In the genomic region with DNA sequence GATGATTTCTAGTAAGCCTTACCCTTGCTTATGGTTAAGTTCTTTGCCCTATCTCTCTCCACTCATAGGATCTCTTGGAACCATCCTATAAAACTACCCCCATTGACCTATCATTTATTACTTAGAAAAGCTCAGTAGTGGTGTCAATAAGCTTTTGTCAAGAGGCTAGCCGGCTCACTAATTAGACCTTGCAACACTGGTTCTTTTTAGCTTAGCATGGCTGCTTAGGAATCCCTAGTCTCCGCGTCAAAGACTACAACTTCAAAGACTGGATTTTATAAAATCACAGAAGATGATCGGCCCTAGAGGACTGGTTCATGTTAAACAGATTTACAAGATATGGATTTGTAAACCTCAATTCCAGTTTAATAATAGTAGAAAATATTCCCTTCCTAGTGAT, we compare ENCODE assay signal across 16 cellular contexts. TPM values are rescaled to one million over a fixed set of nuclear protein-coding genes. Genes with fewer than 3 reads are reported as not detected.
A peak's percentile ranks its signal among the peaks of the same experiment; 100 is the strongest.
DNase-seq lines count a peak whose midpoint lies in the region; FAIRE-seq and TF ChIP-seq lines count a peak whose summit lies in the region.
"Had no signal": no experiment of that assay in that cellular context is flagged by ENCODE, and none has a peak within 500 bp of the region (broad histone marks: within the 10 kb centered on the region; RNA-seq: fewer than 3 reads in every experiment).

No MANE protein-coding gene starts in this region.

- POLR2A ChIA-PET in PC-9 (lab: Charles Lee; ENCODE audit: unreplicated experiment), result no interaction called here

- peak overlapping the region; percentile 10; the same call in 1 of the 2 replicates for H3K4me2 ChIP-seq in PC-9
- H3K4me2 ChIP-seq in neuronal stem cell (ENCODE audit: insufficient read depth, low read length, poor library complexity, severe bottlenecking), result no peak overlapping the region
- H3K4me2 ChIP-seq: BLaER1 had no signal

- no TSS peak for BruUV-seq in PC-9 (replicated peaks; lab: Mats Ljungman, UMichigan)

- H2BK120ac ChIP-seq in neuronal stem cell (ENCODE audit: low read depth, low read length), result no peak overlapping the region

- no peak overlapping the region for H2BK5ac ChIP-seq in neuronal stem cell (ENCODE audit: low read length)

- no peak overlapping the region for H3K23ac ChIP-seq in neuronal stem cell (ENCODE audit: low read depth, low read length, poor library complexity)

- no peak overlapping the region for H3K18ac ChIP-seq in neuronal stem cell (ENCODE audit: low read length)

- peaks cover 90% of the 10 kb centered on the region for H3K4me1 ChIP-seq in PC-9 (replicated peaks; ENCODE audit: insufficient read depth)
- peaks cover 0 to 3% of the 10 kb centered on the region in 2 donors for H3K4me1 ChIP-seq in neuronal stem cell (ENCODE audit: control insufficient read depth in 2 of 2, insufficient read depth in 1 of 2, low read depth in 1 of 2, low read length in 2 of 2)
- H3K4me1 ChIP-seq in subcutaneous abdominal adipose tissue (ENCODE audit: control insufficient read depth in 5 of 5, insufficient read depth in 5 of 5, low read length in 5 of 5), result peaks cover 0 to 68% (median 59%) of the 10 kb centered on the region in 5 donors
- H3K4me1 ChIP-seq: BLaER1 had no signal

- TF ChIP-seq CTCF in PC-9 (conservative IDR thresholded peaks at IDR 0.05), result no peak

- CTCF ChIA-PET in PC-9 (lab: Charles Lee), result no interaction called here

- H3K4ac ChIP-seq in neuronal stem cell (ENCODE audit: low read length), result no peak overlapping the region

- no peak overlapping the region for H3K14ac ChIP-seq in neuronal stem cell (ENCODE audit: low read length)

- H4K91ac ChIP-seq in neuronal stem cell (ENCODE audit: low read depth, low read length, poor library complexity), result no peak overlapping the region

- peak; percentile 75 for FAIRE-seq in H54 (lab: Jason Lieb, UNC)
- FAIRE-seq: HepG2 had no signal

- H3K79me1 ChIP-seq in neuronal stem cell (ENCODE audit: low read depth, low read length), result no peaks in the 10 kb centered on the region

- H3K27ac ChIP-seq in PC-9 (0 out of 2 replicates have a peak overlapping the region, but pooled peaks have one; percentile 27), neuronal stem cell (replicated peaks; ENCODE audit: low read length) (no peak overlapping the region), subcutaneous abdominal adipose tissue (ENCODE audit: low read depth, low read length) (peak overlapping the region; percentile 32)
- H3K27ac ChIP-seq: BLaER1 had no signal

- H2AFZ ChIP-seq in PC-9, result no peak overlapping the region
- no peak overlapping the region for H2AFZ ChIP-seq in neuronal stem cell (ENCODE audit: low read length)

- peaks cover 40% of the 10 kb centered on the region for H3F3A ChIP-seq in PC-9 (ENCODE audit: insufficient read depth, low read depth)

- no peak overlapping the region for H4K8ac ChIP-seq in neuronal stem cell (ENCODE audit: low read depth, low read length)

- H3K27me3 ChIP-seq in PC-9 (ENCODE audit: insufficient read depth, low read depth) (no peaks in the 10 kb centered on the region), neuronal stem cell (ENCODE audit: control insufficient read depth in 3 of 3, insufficient read depth in 3 of 3, low read depth in 1 of 3, low read length in 3 of 3) (peaks cover 0 to 21% (median 0%) of the 10 kb centered on the region in 3 experiments), subcutaneous abdominal adipose tissue (ENCODE audit: control insufficient read depth in 5 of 5, insufficient read depth in 4 of 5, low read length in 5 of 5) (no peaks in the 10 kb centered on the region)
- H3K27me3 ChIP-seq: BLaER1 had no signal

- no peak overlapping the region for H3K9ac ChIP-seq in neuronal stem cell (ENCODE audit: low read depth, low read length, poor library complexity)
- peak overlapping the region in 2 of 5 donors; percentile 35 to 39 for H3K9ac ChIP-seq in subcutaneous abdominal adipose tissue (ENCODE audit: low read length in 5 of 5)
- H3K9ac ChIP-seq: BLaER1 had no signal

- no peak overlapping the region for H2BK15ac ChIP-seq in neuronal stem cell (ENCODE audit: low read length)

- H4K20me1 ChIP-seq in PC-9 (ENCODE audit: insufficient read depth), result peaks cover 17% of the 10 kb centered on the region; the same call in 1 of the 2 replicates
- H4K20me1 ChIP-seq: BLaER1 had no signal

- no peak for TF ChIP-seq POLR2A in H54 (IDR thresholded peaks at IDR 0.05; ENCODE audit: low read depth, low read length)

- H3K4me3 ChIP-seq in PC-9 (no peak overlapping the region), neuronal stem cell (ENCODE audit: low read length in 2 of 2) (no peak overlapping the region), subcutaneous abdominal adipose tissue (ENCODE audit: low read depth in 1 of 5, low read length in 5 of 5) (peak overlapping the region in 1 of 5 donors; percentile 2)
- H3K4me3 ChIP-seq: BLaER1 had no signal

- no peak overlapping the region for H2BK12ac ChIP-seq in neuronal stem cell (ENCODE audit: low read length)

- H2AK5ac ChIP-seq in neuronal stem cell (ENCODE audit: low read depth, low read length), result no peak overlapping the region

- DNase-seq in H54 (ENCODE audit: insufficient read length, low spot score) (no peak), PC-9 (no peak), neuronal stem cell (ENCODE audit: low spot score) (peak; percentile 33), Kasumi-1 (lab: John Stamatoyannopoulos, UW) (no peak), NCI-H2171 (lab: John Stamatoyannopoulos, UW) (no peak)
- DNase-seq in stimulated activated CD4-positive, alpha-beta T cell treated with anti-CD3 and anti-CD28 coated beads, Interleukin-4, amount 100 ng/mL, for 1 hour, result no peak
- DNase-seq: 8988T; CD4-positive, alpha-beta memory T cell; DMS153; DMS79; GF-D8; GOT3; H9 had no signal

- H3K9me3 ChIP-seq in PC-9 (ENCODE audit: insufficient read depth, low read depth) (no peaks in the 10 kb centered on the region), neuronal stem cell (replicated peaks in 1 of 2; ENCODE audit: control insufficient read depth in 2 of 2, insufficient read depth in 1 of 2, low read depth in 1 of 2, low read length in 2 of 2) (no peaks in the 10 kb centered on the region), subcutaneous abdominal adipose tissue (ENCODE audit: control insufficient read depth in 5 of 5, low read length in 5 of 5) (no peaks in the 10 kb centered on the region)
- H3K9me3 ChIP-seq: BLaER1 had no signal

- peaks cover 98% of the 10 kb centered on the region for H3K79me2 ChIP-seq in PC-9 (ENCODE audit: low read depth)

- no peaks in the 10 kb centered on the region for H3K9me2 ChIP-seq in PC-9 (ENCODE audit: insufficient read depth)

- no CpG with 5 or more reads among the region's 4 CpGs for WGBS in neuronal stem cell (ENCODE audit: extremely low coverage in 2 of 2, insufficient read length in 2 of 2, insufficient replicate concordance in 1 of 2), 2 donors

- intact Hi-C loops in PC-9 (cut with micrococcal nuclease; ENCODE audit: unreplicated experiment), result loop anchor here (10.0 kb wide), 1 partner anchor 48 kb away; no protein-coding TSS in a partner anchor

- H3K36me3 ChIP-seq in PC-9 (ENCODE audit: low read depth) (peaks cover 62% of the 10 kb centered on the region), neuronal stem cell (replicated peaks in 1 of 2; ENCODE audit: control insufficient read depth in 2 of 2, insufficient read depth in 2 of 2, low read length in 2 of 2) (no peaks in the 10 kb centered on the region), subcutaneous abdominal adipose tissue (ENCODE audit: control insufficient read depth in 5 of 5, insufficient read depth in 5 of 5, low read length in 5 of 5) (peaks cover 0 to 2% (median under 1%) of the 10 kb centered on the region in 5 donors)
- H3K36me3 ChIP-seq: BLaER1 had no signal

RNA-seq across cellular contexts. Expression of a gene that starts 7.6 kb away (rescaled TPM):
- total RNA-seq in PC-9 (2021), result 60.2 and 61.5 TPM in 2 replicates
- polyA plus RNA-seq in neuronal stem cell (2013, experiment 1 of 2), result 0.59 TPM
- 0.76 TPM for polyA plus RNA-seq in neuronal stem cell (2013, experiment 2 of 2)
